Comparison of ENCODE assay signal across 11 cellular contexts in genomic region chr11:2932850-2933251, GRCh38. TPM values are rescaled to one million over a fixed set of nuclear protein-coding genes. Genes with fewer than 3 reads are reported as not detected.
DNase-seq lines count a peak whose midpoint lies in the region; ATAC-seq, FAIRE-seq and TF ChIP-seq lines count a peak whose summit lies in the region.
"Had no signal": no experiment of that assay in that cellular context is flagged by ENCODE, and none has a peak within 500 bp of the region (broad histone marks: within the 10 kb centered on the region; RNA-seq: fewer than 3 reads in every experiment).

No MANE protein-coding gene starts in this region.

- POLR2A ChIA-PET in GM12878 (lab: Charles Lee): interaction anchor here (0.6 kb wide), 1 partner anchor 12 kb away, joined by 4 read pairs; no protein-coding TSS in a partner anchor

- TF ChIP-seq EP300 in GM12878 (IDR thresholded peaks at IDR 0.05; ENCODE audit: borderline replicate concordance in 1 of 2, control insufficient read depth in 1 of 2, low read depth in 2 of 2, low read length in 2 of 2): no peak

- RAD21 ChIA-PET in GM12878 (lab: Charles Lee; ENCODE audit: unreplicated experiment): interaction anchor here (1.0 to 2.0 kb wide), 3 partner anchors 81 to 158 kb away, joined by 4 to 7 read pairs (median 5); no protein-coding TSS in a partner anchor

- peaks cover 49 to 63% (median 59%) of the 10 kb centered on the region in 10 experiments for H3K4me1 ChIP-seq in BLaER1 treated with 17β-estradiol and CSF1 and Interleukin-3, amounts not matched to agents 10 nM and 100 nM
- H3K4me1 ChIP-seq in GM12878 (ENCODE audit: control insufficient read depth, insufficient read depth, low read length): peaks cover 21% of the 10 kb centered on the region
- H3K4me1 ChIP-seq in mucosa of stomach (ENCODE audit: control insufficient read depth, insufficient read depth, low read length): peaks cover 31% of the 10 kb centered on the region
- H3K4me1 ChIP-seq in SJCRH30: no peaks in the 10 kb centered on the region

- H3K4me2 ChIP-seq in BLaER1 treated with 17β-estradiol and CSF1 and Interleukin-3, amounts not matched to agents 10 nM and 100 nM: peak overlapping the region; percentile 59 to 95 (median 73)
- no peak overlapping the region for H3K4me2 ChIP-seq in GM12878 (ENCODE audit: control insufficient read depth, insufficient read depth)

- WGBS in GM12878 (ENCODE audit: insufficient coverage, insufficient replicate concordance, low lambda C conversion rate, missing lambda C conversion rate): 58% methylated on average over 15 of the region's 15 CpGs

- H3K79me2 ChIP-seq in GM12878 (ENCODE audit: control insufficient read depth, insufficient read depth, low read length): no peaks in the 10 kb centered on the region

- intact Hi-C loops in GM12878 (cut with micrococcal nuclease; ENCODE audit: unreplicated experiment): loop anchor here (10.0 kb wide), 1 partner anchor 162 kb away; no protein-coding TSS in a partner anchor

- FAIRE-seq in GM12878 (lab: Jason Lieb, UNC): no peak

- peak overlapping the region in 9 of 11 experiments; percentile 12 to 77 (median 30); a peak in 10 of 22 replicates for H3K27ac ChIP-seq in BLaER1 treated with 17β-estradiol and CSF1 and Interleukin-3, amounts not matched to agents 10 nM and 100 nM
- H3K27ac ChIP-seq in GM12878 (ENCODE audit: control insufficient read depth, insufficient read depth) (no peak overlapping the region), SJCRH30 (no peak overlapping the region)
- H3K27ac ChIP-seq: gastrocnemius medialis had no signal

- no TSS peak for BruUV-seq in GM12878 (replicated peaks; lab: Mats Ljungman, UMichigan)

- H3K4me3 ChIP-seq in BLaER1 treated with 17β-estradiol and CSF1 and Interleukin-3, amounts not matched to agents 10 nM and 100 nM: peak overlapping the region in 1 of 10 experiments; percentile 28; a peak in 1 of 20 replicates
- H3K4me3 ChIP-seq in GM12878 (no peak overlapping the region), mucosa of stomach (ENCODE audit: low read length) (no peak overlapping the region), SJCRH30 (no peak overlapping the region)
- H3K4me3 ChIP-seq: gastrocnemius medialis had no signal

- no peak for TF ChIP-seq CTCF in GM12878 (IDR thresholded peaks at IDR 0.05 in 2 of 3, conservative IDR thresholded peaks at IDR 0.05 in 1 of 3; ENCODE audit: control insufficient read depth in 2 of 3, extremely low read depth in 1 of 3, insufficient read depth in 1 of 3, low read depth in 3 of 3, low read length in 3 of 3)

- no peak overlapping the region for H2AFZ ChIP-seq in GM12878 (ENCODE audit: control insufficient read depth, low read depth, low read length)

- H4K20me1 ChIP-seq in BLaER1 treated with 17β-estradiol and CSF1 and Interleukin-3, amounts not matched to agents 10 nM and 100 nM: peaks cover 0 to 30% (median 13%) of the 10 kb centered on the region in 11 experiments; a peak in 17 of 22 replicates
- H4K20me1 ChIP-seq in GM12878 (ENCODE audit: control insufficient read depth, insufficient read depth): no peaks in the 10 kb centered on the region

- ATAC-seq in GM12878: peak; percentile 18
- ATAC-seq in GM21786 (IDR thresholded peaks at IDR 0.05; ENCODE audit: unreplicated experiment): no peak

- TF ChIP-seq RAD21 in GM12878 (IDR thresholded peaks at IDR 0.05; ENCODE audit: insufficient read depth, low read depth, low read length): no peak

- H3K27me3 ChIP-seq in BLaER1 treated with 17β-estradiol and CSF1 and Interleukin-3, amounts not matched to agents 10 nM and 100 nM: peaks cover 17 to 51% (median 41%) of the 10 kb centered on the region in 11 experiments
- H3K27me3 ChIP-seq in GM12878 (replicated peaks in 1 of 2; ENCODE audit: control insufficient read depth in 2 of 2, insufficient read depth in 2 of 2, low read length in 1 of 2) (peaks cover 1 to 9% of the 10 kb centered on the region in 2 experiments), mucosa of stomach (ENCODE audit: control insufficient read depth, insufficient read depth, low read length) (no peaks in the 10 kb centered on the region), SJCRH30 (no peaks in the 10 kb centered on the region)

- H3K9ac ChIP-seq in BLaER1 treated with 17β-estradiol and CSF1 and Interleukin-3, amounts not matched to agents 10 nM and 100 nM: peak overlapping the region in 5 of 11 experiments; percentile 12 to 60 (median 48); a peak in 10 of 22 replicates
- H3K9ac ChIP-seq in GM12878 (ENCODE audit: control insufficient read depth, insufficient read depth, low read length): no peak overlapping the region
- H3K9ac ChIP-seq in mucosa of stomach (ENCODE audit: low read length): peak overlapping the region; percentile 19

- H3K9me3 ChIP-seq in BLaER1 treated with 17β-estradiol and CSF1 and Interleukin-3, amounts not matched to agents 10 nM and 100 nM (replicated peaks in 1 of 11): peaks cover 7 to 16% (median 11%) of the 10 kb centered on the region in 11 experiments
- peaks cover 2% of the 10 kb centered on the region; the same call in 1 of the 3 replicates for H3K9me3 ChIP-seq in GM12878 (replicated peaks; ENCODE audit: control insufficient read depth, insufficient read depth, low read length)
- no peaks in the 10 kb centered on the region for H3K9me3 ChIP-seq in mucosa of stomach (ENCODE audit: control insufficient read depth, low read length)
- no peaks in the 10 kb centered on the region; the same call in 1 of the 2 replicates for H3K9me3 ChIP-seq in SJCRH30 (replicated peaks)
- H3K9me3 ChIP-seq: gastrocnemius medialis had no signal

- CTCF ChIA-PET in GM12878 (lab: Yijun Ruan, JAX): interaction anchor here (1.3 to 1.9 kb wide), 5 partner anchors 17 to 402 kb away, joined by 4 to 5 read pairs (median 5); a partner anchor contains a TSS

- DNase-seq in HT1080 (ENCODE audit: low read depth) (peak; percentile 83), GM12878 (ENCODE audit: low read depth, low spot score) (no peak), NCI-H1105 (lab: John Stamatoyannopoulos, UW) (no peak), SJCRH30 (no peak), mucosa of gallbladder (ENCODE audit: low spot score) (no peak)
- DNase-seq: NCI-H1930 had no signal

- in situ Hi-C loops in GM12878 (cut with MboI): no loop called here

- H3K36me3 ChIP-seq in BLaER1 treated with 17β-estradiol and CSF1 and Interleukin-3, amounts not matched to agents 10 nM and 100 nM: no peaks in the 10 kb centered on the region
- no peaks in the 10 kb centered on the region for H3K36me3 ChIP-seq in GM12878 (ENCODE audit: control insufficient read depth in 2 of 2, insufficient read depth in 2 of 2, low read length in 1 of 2)
- no peaks in the 10 kb centered on the region for H3K36me3 ChIP-seq in mucosa of stomach (ENCODE audit: control insufficient read depth, insufficient read depth, low read length)
- no peaks in the 10 kb centered on the region for H3K36me3 ChIP-seq in SJCRH30
- H3K36me3 ChIP-seq: gastrocnemius medialis had no signal

- TF ChIP-seq POLR2A in GM12878 (IDR thresholded peaks at IDR 0.05; ENCODE audit: low read depth, low read length): no peak

- SMC1A ChIA-PET in GM12878 (lab: Charles Lee; ENCODE audit: uncharacterized antibody, unreplicated experiment): interaction anchor here (1.0 to 1.6 kb wide), 2 partner anchors 40 to 56 kb away, joined by 3 to 6 read pairs; no protein-coding TSS in a partner anchor

RNA-seq across cellular contexts. Expression of gene PHLDA2, which starts 3.6 kb away (rescaled TPM):
- 71.3 and 193 TPM in 2 replicates for total RNA-seq in HT1080 (2014; rRNA removed; shearing (Covaris generic))
- 279 and 295 TPM in 2 replicates for polyA plus RNA-seq in HT1080 (2015; cell fraction: cytosol; rRNA removed)
- polyA plus RNA-seq in HT1080 (2015; cell fraction: nucleus; rRNA removed): 40.8 and 82.2 TPM in 2 replicates
- total RNA-seq in GM12878 (2013; cell fraction: nucleolus; rRNA removed): 0.59 TPM in 1 of 2 replicates, not detected in the other
- total RNA-seq in GM12878 (2014; rRNA removed): not detected in 2 replicates
- not detected in 2 replicates for total RNA-seq in GM12878 (2014; rRNA removed; fragmentation: Illumina TruSeq; extraction: Trizol)
- total RNA-seq in GM12878 (2021): 0.27 and 0.49 TPM in 2 replicates
- polyA plus RNA-seq in GM12878 (2011; ENCODE audit: low read depth): not detected
- polyA plus RNA-seq in GM12878 (2011; rRNA removed): 0.15 TPM in 1 of 2 replicates, not detected in the other
- 0.07 and 0.12 TPM in 2 replicates for polyA plus RNA-seq in GM12878 (2011; cell fraction: cytosol; rRNA removed)
- polyA plus RNA-seq in GM12878 (2011; cell fraction: nucleus; rRNA removed): 0.27 and 0.34 TPM in 2 replicates
- 0.18 and 0.32 TPM in 2 replicates for polyA plus RNA-seq in GM12878 (2012)
- not detected in 2 replicates for polyA plus RNA-seq in GM12878 (2014; fragmentation: Illumina TruSeq; extraction: Trizol)
- polyA plus RNA-seq in GM12878 (2014; fragmentation: Nextera tagmentation; extraction: Ambion mirVana): not detected
- not detected in 2 replicates for polyA plus RNA-seq in GM12878 (2014; rRNA removed)
- polyA plus RNA-seq in GM12878 (2016; fragmentation: Nextera tagmentation; extraction: Ambion mirVana): under 1 TPM in 1 of 2 experiments, not detected in 1; 0.16 TPM
- not detected in 2 replicates for polyA minus RNA-seq in GM12878 (2011; rRNA and poly(A)+ RNA removed)
- not detected in 2 replicates for polyA minus RNA-seq in GM12878 (2011; cell fraction: cytosol; rRNA and poly(A)+ RNA removed)
- polyA minus RNA-seq in GM12878 (2011; cell fraction: nucleus; rRNA and poly(A)+ RNA removed): not detected in 2 replicates
- not detected in 2 replicates for total RNA-seq in SJCRH30 (2014; rRNA removed; shearing (Covaris generic))
- total RNA-seq in mucosa of gallbladder: 38.7 TPM
- polyA plus RNA-seq: neural cell had no signal

RNA-seq across cellular contexts. Expression of gene CDKN1C, which starts 47.3 kb away (rescaled TPM):
- 2.1 and 4.4 TPM in 2 replicates for total RNA-seq in HT1080 (2014; rRNA removed; shearing (Covaris generic))
- 0.86 and 1.7 TPM in 2 replicates for polyA plus RNA-seq in HT1080 (2015; cell fraction: cytosol; rRNA removed)
- 1.3 and 1.5 TPM in 2 replicates for polyA plus RNA-seq in HT1080 (2015; cell fraction: nucleus; rRNA removed)
- total RNA-seq in GM12878 (2013; cell fraction: nucleolus; rRNA removed): 0.59 TPM in 1 of 2 replicates, not detected in the other
- total RNA-seq in GM12878 (2014; rRNA removed): not detected in 2 replicates
- total RNA-seq in GM12878 (2014; rRNA removed; fragmentation: Illumina TruSeq; extraction: Trizol): not detected in 2 replicates
- 0.19 and 0.21 TPM in 2 replicates for total RNA-seq in GM12878 (2021)
- not detected for polyA plus RNA-seq in GM12878 (2011; ENCODE audit: low read depth)
- 0.05 TPM in 1 of 2 replicates, not detected in the other for polyA plus RNA-seq in GM12878 (2011; rRNA removed)
- polyA plus RNA-seq in GM12878 (2011; cell fraction: cytosol; rRNA removed): 0.08 and 0.09 TPM in 2 replicates
- polyA plus RNA-seq in GM12878 (2011; cell fraction: nucleus; rRNA removed): 0.09 and 0.19 TPM in 2 replicates
- polyA plus RNA-seq in GM12878 (2012): 0.35 and 0.37 TPM in 2 replicates
- polyA plus RNA-seq in GM12878 (2014; fragmentation: Illumina TruSeq; extraction: Trizol): not detected in 2 replicates
- not detected for polyA plus RNA-seq in GM12878 (2014; fragmentation: Nextera tagmentation; extraction: Ambion mirVana)
- polyA plus RNA-seq in GM12878 (2014; rRNA removed): not detected in 2 replicates
- polyA plus RNA-seq in GM12878 (2016; fragmentation: Nextera tagmentation; extraction: Ambion mirVana): under 1 TPM in 1 of 2 experiments, not detected in 1; 0.14 TPM
- not detected in 2 replicates for polyA minus RNA-seq in GM12878 (2011; rRNA and poly(A)+ RNA removed)
- polyA minus RNA-seq in GM12878 (2011; cell fraction: cytosol; rRNA and poly(A)+ RNA removed): 1.5 TPM in 1 of 2 replicates, not detected in the other
- 0.29 and 0.48 TPM in 2 replicates for polyA minus RNA-seq in GM12878 (2011; cell fraction: nucleus; rRNA and poly(A)+ RNA removed)
- not detected in 2 replicates for total RNA-seq in SJCRH30 (2014; rRNA removed; shearing (Covaris generic))
- 59.4 TPM for total RNA-seq in mucosa of gallbladder

RNA-seq across cellular contexts. Expression of gene NAP1L4, which starts 59.3 kb away (rescaled TPM):
- 113 and 119 TPM in 2 replicates for total RNA-seq in HT1080 (2014; rRNA removed; shearing (Covaris generic))
- polyA plus RNA-seq in HT1080 (2015; cell fraction: cytosol; rRNA removed): 131 and 149 TPM in 2 replicates
- polyA plus RNA-seq in HT1080 (2015; cell fraction: nucleus; rRNA removed): 148 and 163 TPM in 2 replicates
- 427 and 452 TPM in 2 replicates for total RNA-seq in GM12878 (2013; cell fraction: nucleolus; rRNA removed)
- total RNA-seq in GM12878 (2014; rRNA removed): 103 and 107 TPM in 2 replicates
- 100 and 101 TPM in 2 replicates for total RNA-seq in GM12878 (2014; rRNA removed; fragmentation: Illumina TruSeq; extraction: Trizol)
- total RNA-seq in GM12878 (2021): 128 and 130 TPM in 2 replicates
- polyA plus RNA-seq in GM12878 (2011; ENCODE audit: low read depth): 48.1 TPM
- polyA plus RNA-seq in GM12878 (2011; rRNA removed): 100 and 159 TPM in 2 replicates
- polyA plus RNA-seq in GM12878 (2011; cell fraction: cytosol; rRNA removed): 64.8 and 80.3 TPM in 2 replicates
- polyA plus RNA-seq in GM12878 (2011; cell fraction: nucleus; rRNA removed): 141 and 157 TPM in 2 replicates
- 71.3 and 83.1 TPM in 2 replicates for polyA plus RNA-seq in GM12878 (2012)
- 127 and 140 TPM in 2 replicates for polyA plus RNA-seq in GM12878 (2014; fragmentation: Illumina TruSeq; extraction: Trizol)
- polyA plus RNA-seq in GM12878 (2014; fragmentation: Nextera tagmentation; extraction: Ambion mirVana): 10 to 100 TPM; 24.8 to 44.0 TPM
- 121 TPM in 2 replicates for polyA plus RNA-seq in GM12878 (2014; rRNA removed)
- 100 to 1,000 TPM; 181 to 198 TPM for polyA plus RNA-seq in GM12878 (2016; fragmentation: Nextera tagmentation; extraction: Ambion mirVana)
- 62.6 and 97.0 TPM in 2 replicates for polyA minus RNA-seq in GM12878 (2011; rRNA and poly(A)+ RNA removed)
- polyA minus RNA-seq in GM12878 (2011; cell fraction: cytosol; rRNA and poly(A)+ RNA removed): 28.8 and 30.2 TPM in 2 replicates
- 52.5 and 71.7 TPM in 2 replicates for polyA minus RNA-seq in GM12878 (2011; cell fraction: nucleus; rRNA and poly(A)+ RNA removed)
- total RNA-seq in SJCRH30 (2014; rRNA removed; shearing (Covaris generic)): 135 and 168 TPM in 2 replicates
- 135 TPM for total RNA-seq in mucosa of gallbladder

Comparison
In these comparisons a context has a peak if more than half of its experiments do, and no peak if none do; other contexts are left out.
1. H3K27ac ChIP-seq: peak in BLaER1 treated with 17β-estradiol and CSF1 and Interleukin-3, amounts not matched to agents 10 nM and 100 nM (9 of 11); none in GM12878 (single experiment) and SJCRH30 (single experiment).
2. RNA of gene PHLDA2, which starts 3.6 kb away (total RNA-seq): 71.3 to 193 TPM in HT1080 and 38.7 TPM in mucosa of gallbladder (single experiment); 0.27 to 0.59 TPM in GM12878 and not detected in SJCRH30; every median in the first group is over 10 times any median in the second.
3. RNA of gene CDKN1C, which starts 47.3 kb away (total RNA-seq): 59.4 TPM in mucosa of gallbladder (single experiment); 2.1 to 4.4 TPM in HT1080, not detected in SJCRH30 and 0.19 to 0.59 TPM in GM12878; every median in the first group is over 10 times any median in the second.